In genomic region chr1:221839794-221840395, GRCh38 we compare ENCODE assay signal across 8 cellular contexts.
A peak's percentile ranks its signal among the peaks of the same experiment; 100 is the strongest.
DNase-seq lines count a peak whose midpoint lies in the region; ATAC-seq and TF ChIP-seq lines count a peak whose summit lies in the region.

No MANE protein-coding gene starts in this region.

- CTCF ChIA-PET in RWPE1 (lab: Yijun Ruan, JAX), result interaction anchor here (0.6 to 1.1 kb wide), 3 partner anchors 9 to 168 kb away, joined by 3 to 6 read pairs (median 3); partner anchors contain the start of gene DUSP10

- TF ChIP-seq CTCF in RWPE1 (conservative IDR thresholded peaks at IDR 0.05; ENCODE audit: low read depth), result no peak

- intact Hi-C loops in left colon (cut with DNase I, micrococcal nuclease), result no loop called here

- DNase-seq in RWPE1 (ENCODE audit: low spot score) (peak; percentile 98), left colon (peak in 1 of 2 donors; percentile 57), SHP77 treated with DMSO at 0.1 percent for 48 hours (lab: John Stamatoyannopoulos, UW) (no peak), midbrain (lab: John Stamatoyannopoulos, UW) (no peak)
- peak; percentile 71 for DNase-seq in activated naive CD4-positive, alpha-beta T cell treated with anti-CD3 and anti-CD28 coated beads, Interleukin-2, amount 50 U/mL, for 16 hours
- DNase-seq in stimulated activated CD8-positive, alpha-beta memory T cell treated with anti-CD3 and anti-CD28 coated beads, Interleukin-7, amount 100 ng/mL, for 1 hour (ENCODE audit: low read depth in 2 of 2), result peak; percentile 34 to 62

- H3K27ac ChIP-seq in RWPE1, result peak overlapping the region; percentile 83

- POLR2A ChIA-PET in RWPE1 (lab: Yijun Ruan, JAX; ENCODE audit: low non-redundant PET), result interaction anchor here (0.6 to 1.1 kb wide), 2 partner anchors 97 to 98 kb away, joined by 3 read pairs; partner anchors contain the start of gene DUSP10

- ATAC-seq in GM18499 (IDR thresholded peaks at IDR 0.05; ENCODE audit: insufficient read depth, unreplicated experiment) (peak; percentile 87), HG02798 (IDR thresholded peaks at IDR 0.05; ENCODE audit: poor library complexity, unreplicated experiment) (peak; percentile 94), left colon (peak; percentile 38)

Comparison
In these comparisons a context has a peak if more than half of its experiments do, and no peak if none do; other contexts are left out.
1. ATAC-seq: peak in every context shown above with its lines; median percentile 94 in HG02798; 87 in GM18499; 38 in left colon.
2. DNase-seq: peak in RWPE1 (single experiment), activated naive CD4-positive, alpha-beta T cell treated with anti-CD3 and anti-CD28 coated beads, Interleukin-2, amount 50 U/mL, for 16 hours (single experiment) and stimulated activated CD8-positive, alpha-beta memory T cell treated with anti-CD3 and anti-CD28 coated beads, Interleukin-7, amount 100 ng/mL, for 1 hour (2 of 2); none in SHP77 treated with DMSO at 0.1 percent for 48 hours (single experiment) and midbrain (single experiment).